In genomic region chr1:42767510-42767924, GRCh38 we compare ENCODE assay signal across 9 cellular contexts. TPM values are rescaled to one million over a fixed set of nuclear protein-coding genes. Genes with fewer than 3 reads are reported as not detected.
DNase-seq lines count a peak whose midpoint lies in the region; ATAC-seq and TF ChIP-seq lines count a peak whose summit lies in the region.
"Had no signal": no experiment of that assay in that cellular context is flagged by ENCODE, and none has a peak within 500 bp of the region (broad histone marks: within the 10 kb centered on the region; RNA-seq: fewer than 3 reads in every experiment).

No MANE protein-coding gene starts in this region.

- no peaks in the 10 kb centered on the region for H3K9me3 Mint-ChIP-seq in activated naive CD8-positive, alpha-beta T cell treated with anti-CD3 and anti-CD28 coated beads, Interleukin-2, amount 10 ng/mL, durations not matched to agents 7 days and 5 days

- peak overlapping the region; percentile 83 for H3K4me3 ChIP-seq in BE2C (ENCODE audit: low read depth, low read length)
- H3K4me3 ChIP-seq in suprapubic skin = peak overlapping the region; percentile 89

- H3K4me3 Mint-ChIP-seq in activated naive CD8-positive, alpha-beta T cell treated with anti-CD3 and anti-CD28 coated beads, Interleukin-2, amount 10 ng/mL, durations not matched to agents 7 days and 5 days = no peak overlapping the region

- peaks cover 17% of the 10 kb centered on the region for H3K36me3 Mint-ChIP-seq in activated naive CD8-positive, alpha-beta T cell treated with anti-CD3 and anti-CD28 coated beads, Interleukin-2, amount 10 ng/mL, durations not matched to agents 7 days and 5 days

- TF ChIP-seq CTCF in BE2C (IDR thresholded peaks at IDR 0.05; ENCODE audit: low read depth, low read length) = no peak
- no peak for TF ChIP-seq CTCF in suprapubic skin (IDR thresholded peaks at IDR 0.05)

- TF ChIP-seq POLR2A in suprapubic skin (IDR thresholded peaks at IDR 0.05) = no peak

- no peaks in the 10 kb centered on the region for H3K27me3 ChIP-seq in BE2C
- H3K27me3 ChIP-seq in suprapubic skin = no peaks in the 10 kb centered on the region

- H3K27ac Mint-ChIP-seq in activated naive CD8-positive, alpha-beta T cell treated with anti-CD3 and anti-CD28 coated beads, Interleukin-2, amount 10 ng/mL, durations not matched to agents 7 days and 5 days = peak overlapping the region; percentile 95

- peak; percentile 1 for ATAC-seq in GM19372 (IDR thresholded peaks at IDR 0.05; ENCODE audit: low read depth, unreplicated experiment)
- peak; percentile 28 for ATAC-seq in HG03460 (IDR thresholded peaks at IDR 0.05; ENCODE audit: unreplicated experiment)
- no peak for ATAC-seq in activated naive CD8-positive, alpha-beta T cell treated with anti-CD3 and anti-CD28 coated beads, Interleukin-2, amount 10 ng/mL, durations not matched to agents 7 days and 5 days (ENCODE audit: low read depth)

- H3K36me3 ChIP-seq in BE2C (no peaks in the 10 kb centered on the region), suprapubic skin (no peaks in the 10 kb centered on the region)

- TF ChIP-seq EP300 in suprapubic skin (IDR thresholded peaks at IDR 0.05) = peak; percentile 23

- no peaks in the 10 kb centered on the region for H3K9me3 ChIP-seq in BE2C
- H3K9me3 ChIP-seq in suprapubic skin = no peaks in the 10 kb centered on the region

- H3K27me3 Mint-ChIP-seq in activated naive CD8-positive, alpha-beta T cell treated with anti-CD3 and anti-CD28 coated beads, Interleukin-2, amount 10 ng/mL, durations not matched to agents 7 days and 5 days = no peaks in the 10 kb centered on the region

- no peak for DNase-seq in BE2C
- no peak for DNase-seq in activated naive CD8-positive, alpha-beta T cell treated with anti-CD3 and anti-CD28 coated beads, Interleukin-2, amount 10 ng/mL, durations not matched to agents 7 days and 5 days
- peak; percentile 32 for DNase-seq in inferior parietal cortex (ENCODE audit: extremely low spot score)
- no peak for DNase-seq in suprapubic skin (ENCODE audit: low spot score in 2 of 2)
- DNase-seq in UCSD-AML1 (lab: John Stamatoyannopoulos, UW; ENCODE audit: unreplicated experiment) = no peak
- DNase-seq in central memory CD4-positive, alpha-beta T cell = no peak

- H3K4me1 Mint-ChIP-seq in activated naive CD8-positive, alpha-beta T cell treated with anti-CD3 and anti-CD28 coated beads, Interleukin-2, amount 10 ng/mL, durations not matched to agents 7 days and 5 days = peaks cover 23% of the 10 kb centered on the region

- POLR2A ChIA-PET in activated naive CD8-positive, alpha-beta T cell treated with anti-CD3 and anti-CD28 coated beads, Interleukin-2, amount 10 ng/mL, durations not matched to agents 7 days and 5 days (lab: Charles Lee) = interaction anchor here (0.7 to 3.7 kb wide), 37 partner anchors 9 to 1788 kb away, joined by 3 to 37 read pairs (median 4); partner anchors contain the start of genes CFAP57, CTPS1, EBNA1BP2 and ERMAP

- 2% methylated on average over 9 of the region's 21 CpGs for WGBS in suprapubic skin

- no peaks in the 10 kb centered on the region for H3K4me1 ChIP-seq in BE2C
- peaks cover 57% of the 10 kb centered on the region for H3K4me1 ChIP-seq in suprapubic skin

- H3K27ac ChIP-seq in suprapubic skin = peak overlapping the region; percentile 88

RNA-seq across cellular contexts. Expression of gene C1orf50, which starts 0.5 kb away (rescaled TPM):
- 1.7 TPM for polyA plus RNA-seq in BE2C (2012; ENCODE audit: insufficient read depth, insufficient read length, low read depth)
- 10 to 100 TPM; 10.4 to 10.9 TPM for total RNA-seq in activated naive CD8-positive, alpha-beta T cell treated with anti-CD3 and anti-CD28 coated beads, Interleukin-2, amount 10 ng/mL, durations not matched to agents 7 days and 5 days
- 1 to 10 TPM; 2.2 to 7.6 (median 3.1) TPM for total RNA-seq in suprapubic skin

RNA-seq across cellular contexts. Expression of gene P3H1, which starts 0.7 kb away (rescaled TPM):
- 49.6 TPM for polyA plus RNA-seq in BE2C (2012; ENCODE audit: insufficient read depth, insufficient read length, low read depth)
- total RNA-seq in activated naive CD8-positive, alpha-beta T cell treated with anti-CD3 and anti-CD28 coated beads, Interleukin-2, amount 10 ng/mL, durations not matched to agents 7 days and 5 days = 10 to 100 TPM; 44.1 to 49.9 TPM
- 10 to 100 TPM; 12.5 to 19.8 (median 16.1) TPM for total RNA-seq in suprapubic skin

RNA-seq across cellular contexts. Expression of gene TMEM269, which starts 17.3 kb away (rescaled TPM):
- 0.96 TPM for polyA plus RNA-seq in BE2C (2012; ENCODE audit: insufficient read depth, insufficient read length, low read depth)
- total RNA-seq in activated naive CD8-positive, alpha-beta T cell treated with anti-CD3 and anti-CD28 coated beads, Interleukin-2, amount 10 ng/mL, durations not matched to agents 7 days and 5 days = under 1 TPM; 0.22 to 0.48 TPM
- total RNA-seq in suprapubic skin = under 1 TPM in 3 of 4 donors, not detected in 1; 0.11 to 0.17 (median 0.16) TPM
- total RNA-seq: renal cortical epithelial cell had no signal

RNA-seq across cellular contexts. Expression of gene CLDN19, which starts 27.5 kb away (rescaled TPM):
- not detected for polyA plus RNA-seq in BE2C (2012; ENCODE audit: insufficient read depth, insufficient read length, low read depth)
- total RNA-seq in activated naive CD8-positive, alpha-beta T cell treated with anti-CD3 and anti-CD28 coated beads, Interleukin-2, amount 10 ng/mL, durations not matched to agents 7 days and 5 days = not detected
- under 1 TPM in 3 of 4 donors, not detected in 1; 0.38 to 0.98 (median 0.44) TPM for total RNA-seq in suprapubic skin

RNA-seq across cellular contexts. Expression of gene ERMAP, which starts 49.4 kb away (rescaled TPM):
- polyA plus RNA-seq in BE2C (2012; ENCODE audit: insufficient read depth, insufficient read length, low read depth) = 1.8 TPM
- 1 to 10 TPM; 3.9 to 5.0 TPM for total RNA-seq in activated naive CD8-positive, alpha-beta T cell treated with anti-CD3 and anti-CD28 coated beads, Interleukin-2, amount 10 ng/mL, durations not matched to agents 7 days and 5 days
- 10 to 100 TPM in 3 of 4 donors, 1 to 10 TPM in 1; 8.9 to 26.2 (median 14.1) TPM for total RNA-seq in suprapubic skin
